In the genomic region with DNA sequence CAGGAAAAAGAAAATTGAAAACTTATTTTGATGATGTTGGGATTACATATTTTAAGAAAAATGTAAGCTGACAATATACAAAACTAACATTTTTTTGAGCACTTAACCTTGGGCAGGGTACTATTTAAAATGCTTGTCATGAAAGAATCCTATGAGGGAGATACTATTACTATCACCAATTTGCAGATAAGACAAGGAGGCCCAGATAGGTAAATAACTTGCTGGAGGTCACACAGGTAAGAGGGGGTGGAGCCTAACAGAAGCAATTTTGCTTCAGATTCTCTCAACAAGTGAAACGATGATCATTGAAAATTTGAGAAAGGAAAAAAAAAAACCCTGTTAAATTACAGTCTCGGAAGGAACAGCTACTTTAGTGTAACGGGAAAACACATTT, we compare ENCODE assay signal across 9 cellular contexts. TPM values are rescaled to one million over a fixed set of nuclear protein-coding genes. Genes with fewer than 3 reads are reported as not detected.
DNase-seq lines count a peak whose midpoint lies in the region; TF ChIP-seq lines count a peak whose summit lies in the region.
"Had no signal": no experiment of that assay in that cellular context is flagged by ENCODE, and none has a peak within 500 bp of the region (broad histone marks: within the 10 kb centered on the region; RNA-seq: fewer than 3 reads in every experiment).

No MANE protein-coding gene starts in this region.

- H3K79me2 ChIP-seq in SU-DHL-6 (ENCODE audit: insufficient read depth, low read length): peaks cover 83% of the 10 kb centered on the region
- peaks cover 59% of the 10 kb centered on the region for H3K79me2 ChIP-seq in fibroblast of lung (ENCODE audit: control insufficient read depth, insufficient read depth, low read length)

- no peaks in the 10 kb centered on the region for H3K9me3 ChIP-seq in SU-DHL-6 (ENCODE audit: insufficient read depth, low read length)
- no peaks in the 10 kb centered on the region for H3K9me3 ChIP-seq in fibroblast of lung (ENCODE audit: control insufficient read depth, insufficient read depth, low read depth, low read length)
- H3K9me3 ChIP-seq in skeletal muscle satellite cell (replicated peaks; ENCODE audit: low read length): no peaks in the 10 kb centered on the region

- H2AFZ ChIP-seq in SU-DHL-6 (ENCODE audit: low read depth, low read length, severe bottlenecking): no peak overlapping the region
- no peak overlapping the region for H2AFZ ChIP-seq in fibroblast of lung (ENCODE audit: low read length)

- H3K27me3 ChIP-seq in SU-DHL-6 (ENCODE audit: low read length) (no peaks in the 10 kb centered on the region), fibroblast of lung (ENCODE audit: control insufficient read depth, insufficient read depth, low read length) (no peaks in the 10 kb centered on the region), skeletal muscle satellite cell (ENCODE audit: control insufficient read depth, insufficient read depth, low read length) (no peaks in the 10 kb centered on the region)

- H3K4me3 ChIP-seq in SU-DHL-6 (ENCODE audit: insufficient read depth, low read length, poor library complexity, severe bottlenecking): peak overlapping the region; percentile 78
- peak overlapping the region; percentile 8 to 97 (median 78) for H3K4me3 ChIP-seq in fibroblast of lung (replicated peaks in 1 of 4; ENCODE audit: control extremely low read depth in 1 of 4, insufficient read depth in 1 of 4, low read depth in 3 of 4, low read length in 4 of 4)
- H3K4me3 ChIP-seq in skeletal muscle satellite cell (ENCODE audit: low read length): peak overlapping the region; percentile 81

- H3K4me2 ChIP-seq in SU-DHL-6 (ENCODE audit: low read depth, low read length, poor library complexity, severe bottlenecking) (peak overlapping the region; percentile 73), fibroblast of lung (ENCODE audit: extremely low read depth, insufficient read depth, low read length) (peak overlapping the region; percentile 70), skeletal muscle satellite cell (ENCODE audit: low read length) (peak overlapping the region; percentile 89)

- H3K9ac ChIP-seq in SU-DHL-6 (ENCODE audit: low read length): peak overlapping the region; percentile 78
- no peak overlapping the region for H3K9ac ChIP-seq in fibroblast of lung (ENCODE audit: insufficient read depth, low read length)
- H3K9ac ChIP-seq in skeletal muscle satellite cell (ENCODE audit: low read depth, low read length): peak overlapping the region; percentile 98

- H3K36me3 ChIP-seq in SU-DHL-6 (ENCODE audit: low read length) (peaks cover 31% of the 10 kb centered on the region), fibroblast of lung (ENCODE audit: control insufficient read depth, insufficient read depth, low read length) (peaks cover 1% of the 10 kb centered on the region), skeletal muscle satellite cell (ENCODE audit: insufficient read depth, low read length) (peaks cover 28% of the 10 kb centered on the region)

- H4K20me1 ChIP-seq in SU-DHL-6 (ENCODE audit: low read depth, low read length) (peaks cover 23% of the 10 kb centered on the region), fibroblast of lung (ENCODE audit: control insufficient read depth, extremely low read depth, insufficient read depth, low read length) (peaks cover 6% of the 10 kb centered on the region)

- H3F3A ChIP-seq in SU-DHL-6 (ENCODE audit: insufficient read depth): peaks cover 30% of the 10 kb centered on the region

- peaks cover 7% of the 10 kb centered on the region for H3K4me1 ChIP-seq in fibroblast of lung (ENCODE audit: control insufficient read depth, extremely low read depth, insufficient read depth, low read length)
- peaks cover 19% of the 10 kb centered on the region for H3K4me1 ChIP-seq in skeletal muscle satellite cell (ENCODE audit: control insufficient read depth, insufficient read depth, low read length)

- TF ChIP-seq CTCF in SU-DHL-6 (IDR thresholded peaks at IDR 0.05; ENCODE audit: insufficient read depth, low read length, poor library complexity, severe bottlenecking) (no peak), fibroblast of lung (conservative IDR thresholded peaks at IDR 0.05 in 1 of 2, IDR thresholded peaks at IDR 0.05 in 1 of 2; ENCODE audit: low read depth in 1 of 2, low read length in 2 of 2) (no peak)

- no peaks in the 10 kb centered on the region for H3K9me2 ChIP-seq in SU-DHL-6 (replicated peaks; ENCODE audit: insufficient read depth, low read length)

- H3K27ac ChIP-seq in SU-DHL-6 (ENCODE audit: low read depth, low read length) (peak overlapping the region; percentile 91; the same call in 1 of the 2 replicates), fibroblast of lung (ENCODE audit: insufficient read depth, low read length) (peak overlapping the region; percentile 99)

- DNase-seq in NCI-H510A treated with DMSO at 0.1 percent for 48 hours (lab: John Stamatoyannopoulos, UW) (peak; percentile 9), NCI-H510A (lab: John Stamatoyannopoulos, UW) (no peak), fibroblast of lung (ENCODE audit: low read depth in 2 of 2) (no peak), DMS79 (lab: John Stamatoyannopoulos, UW) (no peak), NCI-H1436 (lab: John Stamatoyannopoulos, UW) (no peak), GOT3 (lab: John Stamatoyannopoulos, UW) (no peak)
- DNase-seq: left cardiac atrium had no signal

RNA-seq across cellular contexts. Expression of a gene that starts 1.2 kb away (rescaled TPM):
- 64.4 and 65.2 TPM in 2 replicates for total RNA-seq in fibroblast of lung
- polyA plus RNA-seq in fibroblast of lung: 15.6 and 18.1 TPM in 2 replicates
- 44.1 and 54.1 TPM in 2 replicates for polyA plus RNA-seq in fibroblast of lung (2012)
- 10.8 and 16.4 TPM in 2 replicates for polyA minus RNA-seq in fibroblast of lung (ENCODE audit: low replicate concordance)
- total RNA-seq in skeletal muscle satellite cell (2012; rRNA removed): 117 and 172 TPM in 2 replicates

RNA-seq across cellular contexts. Expression of a gene that starts 2.1 kb away (rescaled TPM):
- total RNA-seq in fibroblast of lung: 95.5 and 131 TPM in 2 replicates
- 85.0 and 114 TPM in 2 replicates for polyA plus RNA-seq in fibroblast of lung
- polyA plus RNA-seq in fibroblast of lung (2012): 108 and 136 TPM in 2 replicates
- polyA minus RNA-seq in fibroblast of lung (ENCODE audit: low replicate concordance): 292 and 329 TPM in 2 replicates
- 88.7 and 93.5 TPM in 2 replicates for total RNA-seq in skeletal muscle satellite cell (2012; rRNA removed)

RNA-seq across cellular contexts. Expression of a gene that starts 47.8 kb away (rescaled TPM):
- total RNA-seq in fibroblast of lung: 11.0 and 14.7 TPM in 2 replicates
- polyA plus RNA-seq in fibroblast of lung: 23.6 and 32.5 TPM in 2 replicates
- 13.7 and 25.3 TPM in 2 replicates for polyA plus RNA-seq in fibroblast of lung (2012)
- polyA minus RNA-seq in fibroblast of lung (ENCODE audit: low replicate concordance): 10.1 and 15.1 TPM in 2 replicates
- total RNA-seq in skeletal muscle satellite cell (2012; rRNA removed): 13.4 and 17.5 TPM in 2 replicates

RNA-seq across cellular contexts. Expression of a gene that starts 49.2 kb away (rescaled TPM):
- total RNA-seq in fibroblast of lung: 2.1 and 2.3 TPM in 2 replicates
- polyA plus RNA-seq in fibroblast of lung: 1.7 and 2.1 TPM in 2 replicates
- 1.0 TPM in 2 replicates for polyA plus RNA-seq in fibroblast of lung (2012)
- not detected in 2 replicates for polyA minus RNA-seq in fibroblast of lung (ENCODE audit: low replicate concordance)
- total RNA-seq in skeletal muscle satellite cell (2012; rRNA removed): 0.87 and 1.3 TPM in 2 replicates
